In genomic region chr4:84394386-84394785, GRCh38 we compare ENCODE assay signal across 21 cellular contexts.
DNase-seq lines count a peak whose midpoint lies in the region; ATAC-seq, FAIRE-seq and TF ChIP-seq lines count a peak whose summit lies in the region.
"Had no signal": no experiment of that assay in that cellular context is flagged by ENCODE, and none has a peak within 500 bp of the region (broad histone marks: within the 10 kb centered on the region; RNA-seq: fewer than 3 reads in every experiment).

No MANE protein-coding gene starts in this region.

- H2BK12ac ChIP-seq in H1 (ENCODE audit: low read depth, low read length) (no peak overlapping the region), neuronal stem cell (ENCODE audit: low read length) (no peak overlapping the region)

- H3K36me3 ChIP-seq in H1 (ENCODE audit: control insufficient read depth in 2 of 4, insufficient read depth in 4 of 4, low read length in 3 of 4) (no peaks in the 10 kb centered on the region), neuronal stem cell (replicated peaks in 1 of 2; ENCODE audit: control insufficient read depth in 2 of 2, insufficient read depth in 2 of 2, low read length in 2 of 2) (no peaks in the 10 kb centered on the region)
- H3K36me3 ChIP-seq: BLaER1 treated with 17β-estradiol and CSF1 and Interleukin-3, amounts not matched to agents 10 nM and 100 nM; HAP-1 had no signal

- no peak overlapping the region for H2BK5ac ChIP-seq in H1 (ENCODE audit: low read depth, low read length)
- no peak overlapping the region for H2BK5ac ChIP-seq in neuronal stem cell (ENCODE audit: low read length)

- no peaks in the 10 kb centered on the region for H3K79me2 ChIP-seq in H1 (ENCODE audit: control insufficient read depth in 1 of 2, insufficient read depth in 2 of 2, low read length in 2 of 2)

- H3K4me3 Mint-ChIP-seq in HFFc6: no peak overlapping the region
- H3K4me3 Mint-ChIP-seq: CD4-positive, alpha-beta T cell had no signal

- H2BK15ac ChIP-seq in H1 (ENCODE audit: low read length): no peak overlapping the region
- H2BK15ac ChIP-seq in neuronal stem cell (ENCODE audit: low read length): no peak overlapping the region

- H2BK20ac ChIP-seq in H1 (ENCODE audit: low read length): no peak overlapping the region

- H3K18ac ChIP-seq in H1 (ENCODE audit: extremely low read depth, low read length): no peak overlapping the region
- H3K18ac ChIP-seq in neuronal stem cell (ENCODE audit: low read length): peak overlapping the region; percentile 36

- FAIRE-seq in H1 (lab: Jason Lieb, UNC): no peak
- FAIRE-seq: G401.6 had no signal

- no peaks in the 10 kb centered on the region for H3K27me3 ChIP-seq in H1 (replicated peaks in 1 of 4; ENCODE audit: control insufficient read depth in 3 of 4, extremely low read depth in 1 of 4, insufficient read depth in 3 of 4, low read length in 3 of 4)
- H3K27me3 ChIP-seq in neuronal stem cell (ENCODE audit: control insufficient read depth in 3 of 3, insufficient read depth in 3 of 3, low read depth in 1 of 3, low read length in 3 of 3): peaks cover 0 to 2% (median 0%) of the 10 kb centered on the region in 3 experiments
- H3K27me3 ChIP-seq: BLaER1 treated with 17β-estradiol and CSF1 and Interleukin-3, amounts not matched to agents 10 nM and 100 nM had no signal

- no peak overlapping the region for H3K56ac ChIP-seq in H1 (replicated peaks; ENCODE audit: insufficient read length, low read depth, low read length)

- H3K9me3 Mint-ChIP-seq in HFFc6: no peaks in the 10 kb centered on the region

- POLR2A ChIA-PET in H1 (lab: Charles Lee; ENCODE audit: partially characterized antibody): no interaction called here

- no peaks in the 10 kb centered on the region for H3K9me3 ChIP-seq in H1 (ENCODE audit: insufficient read depth in 2 of 2, low read depth in 1 of 2, low read length in 1 of 2)
- H3K9me3 ChIP-seq in neuronal stem cell (replicated peaks in 1 of 2; ENCODE audit: control insufficient read depth in 2 of 2, insufficient read depth in 1 of 2, low read depth in 1 of 2, low read length in 2 of 2): no peaks in the 10 kb centered on the region
- H3K9me3 ChIP-seq: BLaER1 treated with 17β-estradiol and CSF1 and Interleukin-3, amounts not matched to agents 10 nM and 100 nM; HAP-1 had no signal

- H3K36me3 Mint-ChIP-seq in HFFc6 (ENCODE audit: low read depth): no peaks in the 10 kb centered on the region

- no peaks in the 10 kb centered on the region for H3K4me1 ChIP-seq in H1 (replicated peaks in 1 of 4; ENCODE audit: control insufficient read depth in 3 of 4, insufficient read depth in 4 of 4, low read length in 3 of 4)
- no peaks in the 10 kb centered on the region for H3K4me1 ChIP-seq in neuronal stem cell (ENCODE audit: control insufficient read depth in 2 of 2, insufficient read depth in 1 of 2, low read depth in 1 of 2, low read length in 2 of 2)
- H3K4me1 ChIP-seq: BLaER1 treated with 17β-estradiol and CSF1 and Interleukin-3, amounts not matched to agents 10 nM and 100 nM; HAP-1 had no signal

- H2AFZ ChIP-seq in H1 (ENCODE audit: low read length) (0 out of 2 replicates have a peak overlapping the region, but pooled peaks have one; percentile 1), neuronal stem cell (ENCODE audit: low read length) (no peak overlapping the region)
- H2AFZ ChIP-seq: GM23248 had no signal

- ATAC-seq in HG03442 (IDR thresholded peaks at IDR 0.05; ENCODE audit: unreplicated experiment): no peak
- no peak for ATAC-seq in left colon
- ATAC-seq: Panc1 had no signal

- no peaks in the 10 kb centered on the region for H3K4me1 Mint-ChIP-seq in HFFc6 (ENCODE audit: low read depth)

- H2AK5ac ChIP-seq in H1 (ENCODE audit: low read depth, low read length): no peak overlapping the region
- H2AK5ac ChIP-seq in neuronal stem cell (ENCODE audit: low read depth, low read length): peak overlapping the region; percentile 38

- H3K14ac ChIP-seq in H1 (ENCODE audit: insufficient read length) (no peak overlapping the region), neuronal stem cell (ENCODE audit: low read length) (no peak overlapping the region)

- H3K4ac ChIP-seq in H1 (replicated peaks; ENCODE audit: insufficient read length, low read depth, low read length) (no peak overlapping the region), neuronal stem cell (ENCODE audit: low read length) (no peak overlapping the region)

- H2BK120ac ChIP-seq in H1 (replicated peaks; ENCODE audit: low read depth, low read length) (no peak overlapping the region), neuronal stem cell (ENCODE audit: low read depth, low read length) (no peak overlapping the region)

- H4K91ac ChIP-seq in H1 (replicated peaks; ENCODE audit: insufficient read length, low read length) (no peak overlapping the region), neuronal stem cell (ENCODE audit: low read depth, low read length, poor library complexity) (no peak overlapping the region)

- TF ChIP-seq CTCF in H1 (IDR thresholded peaks at IDR 0.05; ENCODE audit: control extremely low read depth in 1 of 3, insufficient read depth in 1 of 3, low read depth in 1 of 3, low read length in 3 of 3) (no peak), HFFc6 (IDR thresholded peaks at IDR 0.05) (no peak)

- TF ChIP-seq EP300 in H1 (IDR thresholded peaks at IDR 0.05; ENCODE audit: borderline replicate concordance in 1 of 2, low read depth in 2 of 2, low read length in 2 of 2): no peak

- no peak overlapping the region for H3K4me3 ChIP-seq in H1 (ENCODE audit: extremely low read depth in 1 of 4, insufficient read depth in 2 of 4, low read depth in 3 of 4, low read length in 4 of 4)
- no peak overlapping the region for H3K4me3 ChIP-seq in neuronal stem cell (ENCODE audit: low read length in 2 of 2)
- H3K4me3 ChIP-seq: BLaER1 treated with 17β-estradiol and CSF1 and Interleukin-3, amounts not matched to agents 10 nM and 100 nM; GM23248; HAP-1 had no signal

- no peaks in the 10 kb centered on the region for H3K27me3 Mint-ChIP-seq in HFFc6 (ENCODE audit: insufficient read depth)

- H4K5ac ChIP-seq in H1 (ENCODE audit: insufficient read length, low read depth, low read length): no peak overlapping the region

- H3K23me2 ChIP-seq in H1 (ENCODE audit: low read depth, low read length): no peaks in the 10 kb centered on the region

- peak; percentile 11 for DNase-seq in A172 (ENCODE audit: low spot score)
- peak; percentile 3 for DNase-seq in LHCN-M2 (ENCODE audit: low read depth)
- DNase-seq in H1 (ENCODE audit: low read depth in 1 of 2, low spot score in 2 of 2): no peak
- no peak for DNase-seq in neuronal stem cell (ENCODE audit: low spot score)
- no peak for DNase-seq in left colon
- DNase-seq in HFFc6: no peak
- no peak for DNase-seq in DMS53 (lab: John Stamatoyannopoulos, UW)
- DNase-seq: AML-193; CD4-positive, alpha-beta T cell; GM23248; NCI-H1092 treated with DMSO at 0.1 percent for 48 hours; NCI-H146; NCI-H2029; NCI-H69; SHP77 treated with DMSO at 0.1 percent for 48 hours had no signal

- 91% methylated on average over 3 of the region's 3 CpGs; no CpG with 5 or more reads in 1 of the 2 experiments for WGBS in H1 (ENCODE audit: extremely low coverage in 1 of 2, insufficient coverage in 1 of 2, insufficient read length in 1 of 2, insufficient replicate concordance in 2 of 2, low coverage in 1 of 2, low lambda C conversion rate in 2 of 2, missing lambda C conversion rate in 1 of 2), 2 experiments
- WGBS in neuronal stem cell (ENCODE audit: extremely low coverage in 2 of 2, insufficient read length in 2 of 2, insufficient replicate concordance in 1 of 2), 2 donors: no CpG with 5 or more reads among the region's 3 CpGs

- intact Hi-C loops in left colon (cut with DNase I, micrococcal nuclease): no loop called here

- H3K79me1 ChIP-seq in H1 (ENCODE audit: low read depth, low read length) (no peaks in the 10 kb centered on the region), neuronal stem cell (ENCODE audit: low read depth, low read length) (no peaks in the 10 kb centered on the region)

- no peak overlapping the region for H3K27ac Mint-ChIP-seq in HFFc6
- H3K27ac Mint-ChIP-seq: CD4-positive, alpha-beta T cell had no signal

- H3K9ac ChIP-seq in H1 (replicated peaks in 1 of 4; ENCODE audit: extremely low read depth in 1 of 4, low read depth in 3 of 4, low read length in 3 of 4): no peak overlapping the region
- H3K9ac ChIP-seq in neuronal stem cell (ENCODE audit: low read depth, low read length, poor library complexity): peak overlapping the region; percentile 66
- H3K9ac ChIP-seq: BLaER1 treated with 17β-estradiol and CSF1 and Interleukin-3, amounts not matched to agents 10 nM and 100 nM; GM23248 had no signal

- H3K27ac ChIP-seq in H1 (ENCODE audit: low read depth, low read length) (no peak overlapping the region), neuronal stem cell (replicated peaks; ENCODE audit: low read length) (no peak overlapping the region)
- H3K27ac ChIP-seq: 22Rv1; BLaER1 treated with 17β-estradiol and CSF1 and Interleukin-3, amounts not matched to agents 10 nM and 100 nM; GM23248 had no signal

- H4K20me1 ChIP-seq in H1 (replicated peaks in 1 of 2; ENCODE audit: control insufficient read depth in 1 of 2, insufficient read depth in 2 of 2, low read length in 2 of 2): no peaks in the 10 kb centered on the region
- H4K20me1 ChIP-seq: BLaER1 treated with 17β-estradiol and CSF1 and Interleukin-3, amounts not matched to agents 10 nM and 100 nM had no signal

- no peak for TF ChIP-seq POLR2A in H1 (IDR thresholded peaks at IDR 0.05; ENCODE audit: control extremely low read depth in 1 of 2, low read depth in 2 of 2, low read length in 2 of 2)

- no peak overlapping the region for H3K23ac ChIP-seq in H1 (ENCODE audit: insufficient read length)
- H3K23ac ChIP-seq in neuronal stem cell (ENCODE audit: low read depth, low read length, poor library complexity): no peak overlapping the region

- TF ChIP-seq RAD21 in H1 (IDR thresholded peaks at IDR 0.05 in 1 of 2, conservative IDR thresholded peaks at IDR 0.05 in 1 of 2; ENCODE audit: low read depth in 2 of 2, low read length in 2 of 2): no peak

- CTCF ChIA-PET in H1 (lab: Charles Lee; ENCODE audit: partially characterized antibody): interaction anchor here (0.6 to 1.7 kb wide), 5 partner anchors 10 to 405 kb away, joined by 3 to 4 read pairs (median 3); no protein-coding TSS in a partner anchor

- H3K4me2 ChIP-seq in H1 (ENCODE audit: insufficient read depth in 1 of 2, low read depth in 2 of 2, low read length in 2 of 2) (no peak overlapping the region), neuronal stem cell (ENCODE audit: insufficient read depth, low read length, poor library complexity, severe bottlenecking) (no peak overlapping the region)
- H3K4me2 ChIP-seq: BLaER1 treated with 17β-estradiol and CSF1 and Interleukin-3, amounts not matched to agents 10 nM and 100 nM had no signal

- no peak overlapping the region for H4K8ac ChIP-seq in H1 (ENCODE audit: extremely low read depth, insufficient read depth, low read length)
- no peak overlapping the region for H4K8ac ChIP-seq in neuronal stem cell (ENCODE audit: low read depth, low read length)

TF ChIP-seq in H1, 55 proteins besides CTCF, POLR2A, EP300 and RAD21:
- no peak for TF ChIP-seq CEBPB (IDR thresholded peaks at IDR 0.05; ENCODE audit: low read depth, low read length)
- TF ChIP-seq BCL11A (IDR thresholded peaks at IDR 0.05; ENCODE audit: low read depth in 2 of 2, low read length in 2 of 2): no peak

Comparison
In these comparisons a context has a peak if more than half of its experiments do, and no peak if none do; other contexts are left out.
1. DNase-seq: peak in A172 (single experiment) and LHCN-M2 (single experiment); none in H1 (0 of 2), neuronal stem cell (single experiment), left colon (0 of 2), HFFc6 (single experiment) and DMS53 (single experiment).